Comparison of ENCODE assay signal across 1 cellular context in genomic region chr16:67013823-67014640, GRCh38.
A peak's percentile ranks its signal among the peaks of the same experiment; 100 is the strongest.
TF ChIP-seq lines count a peak whose summit lies in the region.

No MANE protein-coding gene starts in this region.

TF ChIP-seq in K562, 482 proteins besides CTCF, POLR2A, EP300 and RAD21 (continued from another document and continues in another):
- TF ChIP-seq ZFP91 (CRISPR knock-in tag; IDR thresholded peaks at IDR 0.05) (no peak), CXXC5 (CRISPR knock-in tag; IDR thresholded peaks at IDR 0.05) (peak; percentile 78), PYGO2 (tag; IDR thresholded peaks at IDR 0.05) (no peak), HNRNPLL (IDR thresholded peaks at IDR 0.05; ENCODE audit: low read depth, low read length, poor library complexity, severe bottlenecking) (peak; percentile 13), PHF8 (IDR thresholded peaks at IDR 0.05; ENCODE audit: borderline replicate concordance, low read length) (peak; percentile 47; the same call in 1 of the 2 replicates), JUND (IDR thresholded peaks at IDR 0.05; ENCODE audit: borderline replicate concordance, low read depth, low read length) (no peak), JUND (tag; IDR thresholded peaks at IDR 0.05; ENCODE audit: borderline replicate concordance, low read depth, low read length) (no peak), PURB (CRISPR knock-in tag; IDR thresholded peaks at IDR 0.05; ENCODE audit: low read depth) (no peak), SPI1 (IDR thresholded peaks at IDR 0.05; ENCODE audit: borderline replicate concordance, low read depth, low read length) (peak; percentile 48; the same call in 1 of the 2 replicates), THAP12 (CRISPR knock-in tag; IDR thresholded peaks at IDR 0.05) (peak; percentile 54; the same call in 1 of the 2 replicates), ZNF639 (CRISPR knock-in tag; conservative IDR thresholded peaks at IDR 0.05 in 1 of 2, IDR thresholded peaks at IDR 0.05 in 1 of 2) (peak in 1 of 2 experiments; percentile 46; a peak in 1 of 4 replicates), ID3 (CRISPR knock-in tag; IDR thresholded peaks at IDR 0.05) (no peak), ID3 (tag; IDR thresholded peaks at IDR 0.05) (0 out of 2 replicates have a peak, but pooled peaks have one; percentile 43), BRF1 (IDR thresholded peaks at IDR 0.05; ENCODE audit: borderline replicate concordance, extremely low read depth, insufficient read length) (no peak), E4F1 (CRISPR knock-in tag; IDR thresholded peaks at IDR 0.05; ENCODE audit: borderline replicate concordance) (no peak), MLLT1 (IDR thresholded peaks at IDR 0.05) (no peak), MNT (conservative IDR thresholded peaks at IDR 0.05) (no peak), REST (CRISPR knock-in tag; IDR thresholded peaks at IDR 0.05; ENCODE audit: low read depth) (peak; percentile 27; the same call in 1 of the 2 replicates), HMGN3 (IDR thresholded peaks at IDR 0.05; ENCODE audit: borderline replicate concordance, extremely low read depth, insufficient read length, low read depth, low read length) (peak; percentile 73), SMARCC2 (IDR thresholded peaks at IDR 0.05; ENCODE audit: low read depth) (no peak), ATF6 (CRISPR knock-in tag; IDR thresholded peaks at IDR 0.05) (0 out of 2 replicates have a peak, but pooled peaks have one; percentile 29), ZNF398 (CRISPR knock-in tag; IDR thresholded peaks at IDR 0.05) (no peak), RB1 (IDR thresholded peaks at IDR 0.05; ENCODE audit: low read depth) (peak; percentile 88), YBX1 (IDR thresholded peaks at IDR 0.05) (no peak), NR4A1 (CRISPR knock-in tag; IDR thresholded peaks at IDR 0.05) (no peak), NR4A1 (tag; IDR thresholded peaks at IDR 0.05) (0 out of 2 replicates have a peak, but pooled peaks have one; percentile 28), HNRNPUL1 (IDR thresholded peaks at IDR 0.05; ENCODE audit: low read length) (no peak), DLX4 (CRISPR knock-in tag; IDR thresholded peaks at IDR 0.05) (no peak), TEAD2 (tag; IDR thresholded peaks at IDR 0.05) (no peak), ZNF695 (CRISPR knock-in tag; IDR thresholded peaks at IDR 0.05) (no peak), L3MBTL2 (IDR thresholded peaks at IDR 0.05) (peak; percentile 70), ERF (CRISPR knock-in tag; IDR thresholded peaks at IDR 0.05) (no peak), ETV1 (tag; conservative IDR thresholded peaks at IDR 0.05; ENCODE audit: low read depth) (0 out of 2 replicates have a peak, but pooled peaks have one; percentile 37), RBFOX2 (IDR thresholded peaks at IDR 0.05; ENCODE audit: low read depth, low read length) (peak; percentile 79), TEAD1 (CRISPR knock-in tag; IDR thresholded peaks at IDR 0.05) (peak in 1 of 2 experiments; percentile 44; a peak in 1 of 4 replicates), MBD2 (IDR thresholded peaks at IDR 0.05; ENCODE audit: borderline replicate concordance, low read depth) (no peak), MYC (IDR thresholded peaks at IDR 0.05; ENCODE audit: low read depth, low read length) (0 out of 2 replicates have a peak, but pooled peaks have one; percentile 36), MYC (CRISPR knock-in tag; IDR thresholded peaks at IDR 0.05; ENCODE audit: borderline replicate concordance, low read depth) (no peak)
